28 cellular contexts compared by ENCODE assay signal in genomic region chr3:165613019-165613418, GRCh38.
"Had no signal": no experiment of that assay in that cellular context is flagged by ENCODE, and none has a peak within 500 bp of the region (broad histone marks: within the 10 kb centered on the region; RNA-seq: fewer than 3 reads in every experiment).

No MANE protein-coding gene starts in this region.

- H3K4me3 ChIP-seq: neural progenitor cell, ovary, psoas muscle, right lobe of liver, skin epidermis, smooth muscle cell, spleen, suprapubic skin, testis, tibial artery, transverse colon, upper lobe of right lung, uterus had no signal

- H3K4me1 ChIP-seq: neural progenitor cell, parathyroid adenoma, psoas muscle, right lobe of liver, spleen, suprapubic skin, testis, tibial artery, transverse colon, upper lobe of right lung, uterus had no signal

- DNase-seq: natural killer cell; occipital lobe; ovary; posterior cingulate gyrus; psoas muscle; right cardiac atrium; right lobe of liver; spleen; stimulated activated CD4-positive, alpha-beta T cell treated with anti-CD3 and anti-CD28 coated beads, Interleukin-12 subunit alpha, Interleukin-12 subunit beta, amount 100 ng/mL, for 4 hours; stimulated activated CD4-positive, alpha-beta T cell treated with anti-CD3 and anti-CD28 coated beads, Interleukin-1b, Interleukin-23, amount 100 ng/mL, for 48 hours; stimulated activated CD4-positive, alpha-beta T cell treated with anti-CD3 and anti-CD28 coated beads, Interleukin-4, amount 100 ng/mL, for 1 hour; stimulated activated CD4-positive, alpha-beta T cell treated with anti-CD3 and anti-CD28 coated beads, Interleukin-4, amount 100 ng/mL, for 4 hours; stimulated activated CD8-positive, alpha-beta memory T cell treated with anti-CD3 and anti-CD28 coated beads, Interleukin-4, amount 100 ng/mL, for 48 hours; stimulated activated naive CD4-positive, alpha-beta T cell; stimulated activated naive CD8-positive, alpha-beta T cell treated with anti-CD3 and anti-CD28 coated beads, Interleukin-15, amount 100 ng/mL, for 72 hours; stimulated activated naive CD8-positive, alpha-beta T cell treated with anti-CD3 and anti-CD28 coated beads, Interleukin-15, Interleukin-2, amounts not matched to agents 100 U/mL and 50 U/mL, for 24 hours; substantia nigra; testis; tibial artery; transverse colon; upper lobe of right lung; uterus had no signal

- H3K36me3 ChIP-seq: neural progenitor cell, ovary, right lobe of liver, spleen, suprapubic skin, tibial artery, transverse colon, upper lobe of right lung, uterus had no signal

- H3K27ac ChIP-seq: neural progenitor cell, ovary, parathyroid adenoma, psoas muscle, right lobe of liver, skin epidermis, spleen, suprapubic skin, testis, tibial artery, transverse colon, upper lobe of right lung had no signal

- ATAC-seq: natural killer cell; psoas muscle; right cardiac atrium; stimulated activated memory B cell treated with anti-CD40 and anti-IgM and Interleukin-4, amounts not matched to agents 10 μg/mL and 1 μg/mL and 100 μg/mL, for 72 hours; stimulated activated naive CD8-positive, alpha-beta T cell treated with anti-CD3 and anti-CD28 coated beads, Interleukin-15, amount 100 ng/mL, for 72 hours; stimulated activated naive CD8-positive, alpha-beta T cell treated with anti-CD3 and anti-CD28 coated beads, Interleukin-15, Interleukin-2, amounts not matched to agents 100 U/mL and 50 U/mL, for 24 hours; upper lobe of right lung had no signal

- H3K9me3 ChIP-seq: ovary, psoas muscle, right lobe of liver, suprapubic skin, testis, tibial artery, transverse colon, upper lobe of right lung, uterus had no signal

- H3K27me3 ChIP-seq: neural progenitor cell, ovary, right lobe of liver, spleen, suprapubic skin, testis, tibial artery, transverse colon, upper lobe of right lung, uterus had no signal
